Comparison of ENCODE assay signal across 7 cellular contexts in genomic region chr4:7215187-7215586, GRCh38. TPM values are rescaled to one million over a fixed set of nuclear protein-coding genes. Genes with fewer than 3 reads are reported as not detected.
"Had no signal": no experiment of that assay in that cellular context is flagged by ENCODE, and none has a peak within 500 bp of the region (broad histone marks: within the 10 kb centered on the region; RNA-seq: fewer than 3 reads in every experiment).

No MANE protein-coding gene starts in this region.

RNA-seq across cellular contexts. Expression of gene SORCS2, which starts 22.8 kb away (rescaled TPM):
- total RNA-seq: activated B cell treated with CpG ODN at 0.5 μM for 24 hours; activated CD4-positive, alpha-beta T cell treated with anti-CD3 and anti-CD28 coated beads, Interleukin-2, amount 10 ng/mL, durations not matched to agents 24 days and 14 days; activated CD4-positive, alpha-beta T cell treated with anti-CD3 and anti-CD28 coated beads, Interleukin-2, amount 10 ng/mL, durations not matched to agents 7 days and 5 days; activated CD8-positive, alpha-beta memory T cell treated with anti-CD3 and anti-CD28 coated beads for 36 hours; activated CD8-positive, alpha-beta T cell treated with anti-CD3 and anti-CD28 coated beads, Interleukin-2, amount 10 ng/mL, durations not matched to agents 7 days and 5 days; T-helper 1 cell treated with Interleukin-12 subunit alpha and Interleukin-12 subunit beta and Interleukin-4 antibody, amounts not matched to agents 30 ng/mL and 1 ng/mL, for 36 hours; T-helper 17 cell had no signal
